ENCODE assay signal across 25 cellular contexts in the genomic region with DNA sequence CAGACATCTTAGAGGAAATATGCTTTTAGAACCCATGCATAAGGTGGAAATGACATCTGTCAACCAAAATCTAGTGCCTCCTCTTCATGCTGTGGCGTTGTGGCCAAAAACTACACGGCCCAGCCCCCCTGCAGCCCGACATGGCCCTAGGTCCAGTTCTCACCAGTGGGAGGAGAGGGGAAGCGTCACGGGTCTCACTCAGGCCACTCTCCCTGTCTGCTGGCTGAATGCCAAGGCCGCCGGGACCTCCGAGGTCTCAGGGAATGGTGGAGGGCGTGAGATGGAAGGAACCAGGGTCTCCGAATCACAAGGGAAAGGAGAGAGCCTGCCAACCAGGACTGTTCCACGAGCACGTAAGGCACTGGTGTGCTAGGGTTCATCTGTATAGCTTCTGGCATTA.
A peak's percentile ranks its signal among the peaks of the same experiment; 100 is the strongest.
DNase-seq lines count a peak whose midpoint lies in the region; ATAC-seq and TF ChIP-seq lines count a peak whose summit lies in the region.
"Had no signal": no experiment of that assay in that cellular context is flagged by ENCODE, and none has a peak within 500 bp of the region (broad histone marks: within the 10 kb centered on the region; RNA-seq: fewer than 3 reads in every experiment).

No MANE protein-coding gene starts in this region.

- TF ChIP-seq CTCF in choroid plexus epithelial cell (conservative IDR thresholded peaks at IDR 0.05; ENCODE audit: low read depth, low read length), result no peak
- TF ChIP-seq CTCF in smooth muscle cell (IDR thresholded peaks at IDR 0.05; ENCODE audit: borderline replicate concordance, insufficient read depth, poor library complexity, severe bottlenecking), result no peak

- no peak overlapping the region for H3K27ac Mint-ChIP-seq in activated CD4-positive, alpha-beta T cell treated with anti-CD3 and anti-CD28 coated beads, Interleukin-2, amount 10 ng/mL, durations not matched to agents 24 days and 14 days
- H3K27ac Mint-ChIP-seq: activated CD4-positive, alpha-beta T cell treated with anti-CD3 and anti-CD28 coated beads, Interleukin-2, amount 10 ng/mL, durations not matched to agents 7 days and 5 days; activated CD8-positive, alpha-beta memory T cell treated with anti-CD3 and anti-CD28 coated beads, Interleukin-2, amount 10 ng/mL, durations not matched to agents 7 days and 5 days; activated T-cell treated with anti-CD3 and anti-CD28 coated beads, Interleukin-2, amount 50 U/mL, for 72 hours; natural killer cell treated with Interleukin-12 subunit alpha and Interleukin-12 subunit beta and Interleukin-15 and Interleukin-18, amount 100 ng/mL, for 72 hours had no signal

- H3K4me1 ChIP-seq in smooth muscle cell (ENCODE audit: low read depth), result peaks cover 8% of the 10 kb centered on the region

- no peaks in the 10 kb centered on the region for H3K27me3 ChIP-seq in smooth muscle cell (ENCODE audit: low read depth)
- H3K27me3 ChIP-seq: heart right ventricle, stomach, tibial artery had no signal

- H3K27me3 Mint-ChIP-seq in activated CD4-positive, alpha-beta T cell treated with anti-CD3 and anti-CD28 coated beads, Interleukin-2, amount 10 ng/mL, durations not matched to agents 24 days and 14 days, result peaks cover 20% of the 10 kb centered on the region

- no peaks in the 10 kb centered on the region for H4K20me1 ChIP-seq in smooth muscle cell (ENCODE audit: low read depth)

- peak overlapping the region; percentile 82 for H3K27ac ChIP-seq in smooth muscle cell (ENCODE audit: low read depth)
- H3K27ac ChIP-seq: RWPE1, tibial artery had no signal

- H2AFZ ChIP-seq in smooth muscle cell (ENCODE audit: low read depth), result peak overlapping the region; percentile 26

- intact Hi-C loops in activated CD4-positive, alpha-beta T cell treated with anti-CD3 and anti-CD28 coated beads, Interleukin-2, amount 10 ng/mL, durations not matched to agents 24 days and 14 days (cut with micrococcal nuclease), result no loop called here

- H3K9ac ChIP-seq in smooth muscle cell (ENCODE audit: low read depth), result peak overlapping the region; percentile 44

- H3K4me2 ChIP-seq in smooth muscle cell, result peak overlapping the region; percentile 72

- 58% methylated on average over 12 of the region's 12 CpGs for WGBS in smooth muscle cell (ENCODE audit: low lambda C conversion rate)

- peaks cover 4% of the 10 kb centered on the region for H3K9me3 Mint-ChIP-seq in activated CD4-positive, alpha-beta T cell treated with anti-CD3 and anti-CD28 coated beads, Interleukin-2, amount 10 ng/mL, durations not matched to agents 24 days and 14 days
- H3K9me3 Mint-ChIP-seq: activated CD4-positive, alpha-beta T cell treated with anti-CD3 and anti-CD28 coated beads, Interleukin-2, amount 10 ng/mL, durations not matched to agents 7 days and 5 days; activated T-cell treated with anti-CD3 and anti-CD28 coated beads, Interleukin-2, amount 50 U/mL, for 72 hours; CD8-positive, alpha-beta memory T cell; natural killer cell treated with Interleukin-12 subunit alpha and Interleukin-12 subunit beta and Interleukin-15 and Interleukin-18, amount 100 ng/mL, for 72 hours had no signal

- no peaks in the 10 kb centered on the region for H3K79me2 ChIP-seq in smooth muscle cell (ENCODE audit: low read depth)

- peak; percentile 51 for DNase-seq in activated CD4-positive, alpha-beta T cell treated with anti-CD3 and anti-CD28 coated beads, Interleukin-2, amount 10 ng/mL, durations not matched to agents 24 days and 14 days
- no peak for DNase-seq in activated CD4-positive, alpha-beta T cell treated with anti-CD3 and anti-CD28 coated beads for 1 hour
- DNase-seq in choroid plexus epithelial cell (ENCODE audit: low read depth), result peak; percentile 11
- no peak for DNase-seq in left lobe of liver (ENCODE audit: low spot score)
- no peak for DNase-seq in smooth muscle cell (lab: John Stamatoyannopoulos, UW; ENCODE audit: unreplicated experiment)
- no peak for DNase-seq in cortex of kidney (lab: John Stamatoyannopoulos, UW)
- DNase-seq in ureter (ENCODE audit: low spot score), result no peak
- DNase-seq: activated CD4-positive, alpha-beta T cell treated with anti-CD3 and anti-CD28 coated beads, Interleukin-2, amount 10 ng/mL, durations not matched to agents 7 days and 5 days; activated CD8-positive, alpha-beta memory T cell treated with anti-CD3 and anti-CD28 coated beads, Interleukin-2, amount 10 ng/mL, durations not matched to agents 7 days and 5 days; activated naive CD4-positive, alpha-beta T cell treated with Interleukin-2 at 50 U/mL for 16 hours; activated T-cell treated with anti-CD3 and anti-CD28 coated beads, Interleukin-2, amount 50 U/mL, for 72 hours; caudate nucleus; CD8-positive, alpha-beta memory T cell; DMS79; Kasumi-1; NCI-H1694 treated with DMSO at 0.1 percent for 48 hours; NCI-H2171; NCI-H526 treated with DMSO at 0.1 percent for 48 hours; stimulated activated CD8-positive, alpha-beta memory T cell treated with anti-CD3 and anti-CD28 coated beads, Interleukin-4, amount 100 ng/mL, for 48 hours; stomach; tibial artery had no signal

- H3K4me3 ChIP-seq in choroid plexus epithelial cell (ENCODE audit: low read depth, low read length) (no peak overlapping the region), smooth muscle cell (no peak overlapping the region)
- H3K4me3 ChIP-seq: heart right ventricle, stomach had no signal

- no peaks in the 10 kb centered on the region for H3K9me3 ChIP-seq in smooth muscle cell (replicated peaks; ENCODE audit: low read depth)
- H3K9me3 ChIP-seq: heart right ventricle, stomach, tibial artery had no signal

- peaks cover 4% of the 10 kb centered on the region for H3K36me3 Mint-ChIP-seq in activated CD4-positive, alpha-beta T cell treated with anti-CD3 and anti-CD28 coated beads, Interleukin-2, amount 10 ng/mL, durations not matched to agents 24 days and 14 days (ENCODE audit: low read depth)
- H3K36me3 Mint-ChIP-seq: CD8-positive, alpha-beta memory T cell; natural killer cell treated with Interleukin-12 subunit alpha and Interleukin-12 subunit beta and Interleukin-15 and Interleukin-18, amount 100 ng/mL, for 72 hours had no signal

- no peak overlapping the region for H3K4me3 Mint-ChIP-seq in activated CD4-positive, alpha-beta T cell treated with anti-CD3 and anti-CD28 coated beads, Interleukin-2, amount 10 ng/mL, durations not matched to agents 24 days and 14 days
- H3K4me3 Mint-ChIP-seq: activated CD4-positive, alpha-beta T cell treated with anti-CD3 and anti-CD28 coated beads, Interleukin-2, amount 10 ng/mL, durations not matched to agents 7 days and 5 days; activated CD8-positive, alpha-beta memory T cell treated with anti-CD3 and anti-CD28 coated beads, Interleukin-2, amount 10 ng/mL, durations not matched to agents 7 days and 5 days; activated T-cell treated with anti-CD3 and anti-CD28 coated beads, Interleukin-2, amount 50 U/mL, for 72 hours; CD8-positive, alpha-beta memory T cell; natural killer cell treated with Interleukin-12 subunit alpha and Interleukin-12 subunit beta and Interleukin-15 and Interleukin-18, amount 100 ng/mL, for 72 hours had no signal

- ATAC-seq in left lobe of liver (peak; percentile 37), HG02870 (IDR thresholded peaks at IDR 0.05; ENCODE audit: unreplicated experiment) (no peak)
- ATAC-seq: activated CD8-positive, alpha-beta memory T cell treated with anti-CD3 and anti-CD28 coated beads, Interleukin-2, amount 10 ng/mL, durations not matched to agents 7 days and 5 days; activated T-cell treated with anti-CD3 and anti-CD28 coated beads, Interleukin-2, amount 50 U/mL, for 72 hours; natural killer cell treated with Interleukin-12 subunit alpha and Interleukin-12 subunit beta and Interleukin-15 and Interleukin-18, amount 100 ng/mL, for 72 hours had no signal

- H3K4me1 Mint-ChIP-seq in activated CD4-positive, alpha-beta T cell treated with anti-CD3 and anti-CD28 coated beads, Interleukin-2, amount 10 ng/mL, durations not matched to agents 24 days and 14 days, result peaks cover 5% of the 10 kb centered on the region
- H3K4me1 Mint-ChIP-seq: CD8-positive, alpha-beta memory T cell had no signal

- peaks cover 5% of the 10 kb centered on the region for H3F3A ChIP-seq in smooth muscle cell (ENCODE audit: low read depth)

- H3K36me3 ChIP-seq in smooth muscle cell (ENCODE audit: low read depth), result no peaks in the 10 kb centered on the region
- H3K36me3 ChIP-seq: heart right ventricle, stomach, tibial artery had no signal

Comparison
In these comparisons a context has a peak if more than half of its experiments do, and no peak if none do; other contexts are left out.
1. DNase-seq: peak in activated CD4-positive, alpha-beta T cell treated with anti-CD3 and anti-CD28 coated beads, Interleukin-2, amount 10 ng/mL, durations not matched to agents 24 days and 14 days (single experiment) and choroid plexus epithelial cell (single experiment); none in activated CD4-positive, alpha-beta T cell treated with anti-CD3 and anti-CD28 coated beads for 1 hour (single experiment), left lobe of liver (single experiment), smooth muscle cell (single experiment), cortex of kidney (single experiment) and ureter (single experiment).